In the genomic region with DNA sequence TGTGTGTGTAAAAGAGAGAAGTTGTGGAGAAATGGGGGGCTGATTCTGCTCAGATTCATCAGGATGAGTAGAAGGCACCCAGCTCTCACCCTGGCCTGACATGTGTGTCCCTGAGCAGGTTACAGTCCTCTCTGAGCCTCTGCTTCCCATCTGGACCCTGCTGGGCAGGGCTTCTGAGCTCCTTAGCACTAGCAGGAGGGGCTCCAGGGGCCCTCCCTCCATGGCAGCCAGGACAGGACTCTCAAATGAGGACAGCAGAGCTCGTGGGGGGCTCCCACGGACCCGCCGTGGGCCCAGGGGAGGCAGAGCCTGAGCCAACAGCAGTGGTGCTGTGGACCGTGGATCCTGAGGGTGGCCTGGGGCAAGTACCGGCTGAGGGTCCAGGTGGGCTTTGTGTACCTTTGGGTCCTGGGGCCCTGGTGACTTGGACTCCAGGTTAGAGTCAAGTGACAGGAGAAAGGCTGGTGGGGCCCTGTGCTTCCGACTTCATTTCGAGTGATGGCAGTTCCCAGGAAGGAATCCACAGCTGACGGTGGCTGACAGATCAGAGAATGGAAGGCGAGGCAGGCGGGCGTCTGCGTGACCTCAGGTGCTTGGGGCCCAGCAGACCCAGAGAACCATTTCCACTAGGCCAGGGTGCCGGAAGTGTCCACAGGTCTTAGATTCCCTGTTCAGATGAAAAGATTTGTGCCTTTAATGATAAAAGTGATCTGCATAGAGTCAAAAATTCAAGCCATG, we compare ENCODE assay signal across 8 cellular contexts. TPM values are rescaled to one million over a fixed set of nuclear protein-coding genes. Genes with fewer than 3 reads are reported as not detected.
DNase-seq lines count a peak whose midpoint lies in the region; TF ChIP-seq lines count a peak whose summit lies in the region.
"Had no signal": no experiment of that assay in that cellular context is flagged by ENCODE, and none has a peak within 500 bp of the region (broad histone marks: within the 10 kb centered on the region; RNA-seq: fewer than 3 reads in every experiment).

No MANE protein-coding gene starts in this region.

- POLR2A ChIA-PET in HEK293T (lab: Yijun Ruan, JAX), result interaction anchor here (0.7 to 11.2 kb wide), 9 partner anchors 12 to 65 kb away, joined by 3 to 156 read pairs (median 5); a partner anchor contains a TSS

- H3K27ac ChIP-seq in right atrium auricular region, result peak overlapping the region; percentile 65 to 71
- peak overlapping the region; percentile 29 to 73 (median 64) for H3K27ac ChIP-seq in stomach

- TF ChIP-seq CTCF in right atrium auricular region (IDR thresholded peaks at IDR 0.05) (no peak), stomach (IDR thresholded peaks at IDR 0.05) (no peak)

- CTCF ChIA-PET in HEK293T (lab: Yijun Ruan, JAX), result interaction anchor here (1.1 kb wide), 1 partner anchor 27 kb away, joined by 3 read pairs; no protein-coding TSS in a partner anchor

- in situ Hi-C loops in KBM-7 (cut with MboI; ENCODE audit: low pct_unique_long_range_greater_than_20kb, low sequenced_read_pairs), result no loop called here

- DNase-seq in KBM-7 (peak; percentile 39), right atrium auricular region (ENCODE audit: low spot score) (peak; percentile 74), stomach (no peak), HEK293T (ENCODE audit: extremely low spot score) (no peak), retina (no peak), NCI-H748 treated with DMSO at 0.1 percent for 48 hours (lab: John Stamatoyannopoulos, UW) (no peak)
- peak; percentile 11 for DNase-seq in activated CD8-positive, alpha-beta memory T cell treated with anti-CD3 and anti-CD28 coated beads, Interleukin-2, amount 50 U/mL, for 4 hours
- DNase-seq: NCI-H187 had no signal

- WGBS in stomach, 5 donors, result 80 to 90% (median 86%) methylated on average over 12 to 14 of the region's 14 CpGs

- H3K4me1 ChIP-seq in right atrium auricular region, result peaks cover 0 to 54% of the 10 kb centered on the region in 2 donors
- H3K4me1 ChIP-seq in stomach, result peaks cover 20 to 57% (median 39%) of the 10 kb centered on the region in 4 donors

- no peak for TF ChIP-seq POLR2A in stomach (IDR thresholded peaks at IDR 0.05)

- peaks cover 56% of the 10 kb centered on the region for H3K36me3 ChIP-seq in right atrium auricular region
- peaks cover 48 to 70% (median 62%) of the 10 kb centered on the region in 4 donors for H3K36me3 ChIP-seq in stomach

- H3K4me3 ChIP-seq in right atrium auricular region (no peak overlapping the region), stomach (no peak overlapping the region)

- no peak for TF ChIP-seq EP300 in stomach (IDR thresholded peaks at IDR 0.05)

- intact Hi-C loops in stomach (cut with DNase I; ENCODE audit: low total_unique reads), result no loop called here

- H3K27me3 ChIP-seq in right atrium auricular region, result no peaks in the 10 kb centered on the region
- H3K27me3 ChIP-seq in stomach, result no peaks in the 10 kb centered on the region

- H3K9me3 ChIP-seq in right atrium auricular region, result no peaks in the 10 kb centered on the region
- H3K9me3 ChIP-seq in stomach, result no peaks in the 10 kb centered on the region

TF ChIP-seq in HEK293T, 16 proteins besides CTCF, POLR2A, EP300 and RAD21:
- TF ChIP-seq ELF4 (IDR thresholded peaks at IDR 0.05) (no peak), LEF1 (IDR thresholded peaks at IDR 0.05; ENCODE audit: borderline replicate concordance) (no peak), HDGF (IDR thresholded peaks at IDR 0.05; ENCODE audit: borderline replicate concordance) (no peak), ARNT (IDR thresholded peaks at IDR 0.05) (no peak), NFRKB (IDR thresholded peaks at IDR 0.05) (no peak), TARDBP (IDR thresholded peaks at IDR 0.05) (no peak), L3MBTL2 (conservative IDR thresholded peaks at IDR 0.05) (no peak)
- TF ChIP-seq, protein P1, sequence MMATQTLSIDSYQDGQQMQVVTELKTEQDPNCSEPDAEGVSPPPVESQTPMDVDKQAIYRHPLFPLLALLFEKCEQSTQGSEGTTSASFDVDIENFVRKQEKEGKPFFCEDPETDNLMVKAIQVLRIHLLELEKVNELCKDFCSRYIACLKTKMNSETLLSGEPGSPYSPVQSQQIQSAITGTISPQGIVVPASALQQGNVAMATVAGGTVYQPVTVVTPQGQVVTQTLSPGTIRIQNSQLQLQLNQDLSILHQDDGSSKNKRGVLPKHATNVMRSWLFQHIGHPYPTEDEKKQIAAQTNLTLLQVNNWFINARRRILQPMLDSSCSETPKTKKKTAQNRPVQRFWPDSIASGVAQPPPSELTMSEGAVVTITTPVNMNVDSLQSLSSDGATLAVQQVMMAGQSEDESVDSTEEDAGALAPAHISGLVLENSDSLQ (IDR thresholded peaks at IDR 0.05), result no peak

RNA-seq across cellular contexts. Expression of a gene that starts 21.9 kb away (rescaled TPM):
- total RNA-seq in right atrium auricular region (10 to 100 TPM; 43.7 to 52.5 TPM), stomach (1,000 to 10,000 TPM in 2 of 5 donors, 100 to 1,000 TPM in 3; 253 to 2,124 (median 789) TPM)
- polyA plus RNA-seq in stomach, result 1,000 to 10,000 TPM in 1 of 3 donors, 100 to 1,000 TPM in 2; 131 to 1,368 (median 157) TPM

RNA-seq across cellular contexts. Expression of a gene that starts 54.4 kb away (rescaled TPM):
- total RNA-seq in right atrium auricular region (1,000 to 10,000 TPM; 2,120 to 2,577 TPM), stomach (over 10,000 TPM; 11,517 to 39,496 (median 13,707) TPM)
- polyA plus RNA-seq in stomach, result 100 to 1,000 TPM; 124 to 296 (median 126) TPM

RNA-seq across cellular contexts. Expression of a gene that starts 58.0 kb away (rescaled TPM):
- 10 to 100 TPM; 10.2 to 23.8 TPM for total RNA-seq in right atrium auricular region
- total RNA-seq in stomach, result 100 to 1,000 TPM in 3 of 5 donors, 10 to 100 TPM in 1, 1 to 10 TPM in 1; 9.3 to 340 (median 114) TPM
- 10 to 100 TPM; 11.8 to 16.3 (median 13.6) TPM for polyA plus RNA-seq in stomach

Comparison
In these comparisons a context has a peak if more than half of its experiments do, and no peak if none do; other contexts are left out.
1. DNase-seq: peak in KBM-7 (single experiment), activated CD8-positive, alpha-beta memory T cell treated with anti-CD3 and anti-CD28 coated beads, Interleukin-2, amount 50 U/mL, for 4 hours (single experiment) and right atrium auricular region (single experiment); none in stomach (single experiment), HEK293T (single experiment), retina (single experiment) and NCI-H748 treated with DMSO at 0.1 percent for 48 hours (single experiment).
2. RNA of a gene that starts 21.9 kb away (total RNA-seq): 253 to 2,124 TPM in stomach; 43.7 to 52.5 TPM in right atrium auricular region; every median in the first group is over 4 times any median in the second.
3. RNA of a gene that starts 54.4 kb away (total RNA-seq): 11,517 to 39,496 TPM in stomach; 2,120 to 2,577 TPM in right atrium auricular region; every median in the first group is over 4 times any median in the second.